Comparison of ENCODE assay signal across 20 cellular contexts in genomic region chr3:139460096-139460495, GRCh38. TPM values are rescaled to one million over a fixed set of nuclear protein-coding genes. Genes with fewer than 3 reads are reported as not detected.
A peak's percentile ranks its signal among the peaks of the same experiment; 100 is the strongest.
DNase-seq lines count a peak whose midpoint lies in the region; FAIRE-seq and TF ChIP-seq lines count a peak whose summit lies in the region.
"Had no signal": no experiment of that assay in that cellular context is flagged by ENCODE, and none has a peak within 500 bp of the region (broad histone marks: within the 10 kb centered on the region; RNA-seq: fewer than 3 reads in every experiment).

No MANE protein-coding gene starts in this region.

- H3K27ac Mint-ChIP-seq in nephron = peak overlapping the region in 2 of 3 experiments; percentile 6 to 75
- H3K27ac Mint-ChIP-seq: CD4-positive, CD25-positive, alpha-beta regulatory T cell had no signal

- H3K9me3 ChIP-seq in BLaER1 treated with 17β-estradiol and CSF1 and Interleukin-3, amounts not matched to agents 10 nM and 100 nM (replicated peaks in 1 of 11) = no peaks in the 10 kb centered on the region
- H3K9me3 ChIP-seq in small intestine (ENCODE audit: control insufficient read depth, low read depth) = no peaks in the 10 kb centered on the region
- H3K9me3 ChIP-seq: A549, HAP-1 had no signal

- CTCF ChIA-PET in RWPE1 (lab: Yijun Ruan, JAX) = no interaction called here

- peak; percentile 13 for DNase-seq in fibroblast of mammary gland (ENCODE audit: low read depth)
- DNase-seq in small intestine = peak; percentile 1
- DNase-seq in mesenteric fat pad (ENCODE audit: low spot score) = no peak
- no peak for DNase-seq in DMS53 (lab: John Stamatoyannopoulos, UW)
- no peak for DNase-seq in RWPE1 (ENCODE audit: low spot score)
- DNase-seq: Calu3; CD4-positive, CD25-positive, alpha-beta regulatory T cell; DMS79 treated with DMSO at 0.1 percent for 48 hours; EL; GOT3 had no signal

- H3K27ac ChIP-seq in BLaER1 treated with 17β-estradiol and CSF1 and Interleukin-3, amounts not matched to agents 10 nM and 100 nM = no peak overlapping the region
- H3K27ac ChIP-seq in small intestine (ENCODE audit: low read depth in 1 of 2, low read length in 1 of 2) = peak overlapping the region in 1 of 2 donors; percentile 52
- no peak overlapping the region for H3K27ac ChIP-seq in RWPE1
- H3K27ac ChIP-seq: A549 had no signal

- H3K36me3 ChIP-seq in BLaER1 treated with 17β-estradiol and CSF1 and Interleukin-3, amounts not matched to agents 10 nM and 100 nM = no peaks in the 10 kb centered on the region
- peaks cover 0 to 23% of the 10 kb centered on the region in 2 donors for H3K36me3 ChIP-seq in small intestine (ENCODE audit: control insufficient read depth in 2 of 2, insufficient read depth in 2 of 2, low read length in 2 of 2)
- H3K36me3 ChIP-seq: HAP-1 had no signal

- H3K27me3 ChIP-seq in BLaER1 treated with 17β-estradiol and CSF1 and Interleukin-3, amounts not matched to agents 10 nM and 100 nM = no peaks in the 10 kb centered on the region
- no peaks in the 10 kb centered on the region for H3K27me3 ChIP-seq in small intestine (ENCODE audit: control insufficient read depth in 2 of 2, insufficient read depth in 2 of 2, low read length in 2 of 2)

- H3K4me1 Mint-ChIP-seq in nephron = peaks cover 18% of the 10 kb centered on the region
- H3K4me1 Mint-ChIP-seq: CD4-positive, CD25-positive, alpha-beta regulatory T cell had no signal

- no peaks in the 10 kb centered on the region for H3K27me3 Mint-ChIP-seq in nephron (ENCODE audit: low read depth)
- H3K27me3 Mint-ChIP-seq: CD4-positive, CD25-positive, alpha-beta regulatory T cell had no signal

- no peak overlapping the region for H3K4me3 ChIP-seq in BLaER1 treated with 17β-estradiol and CSF1 and Interleukin-3, amounts not matched to agents 10 nM and 100 nM
- H3K4me3 ChIP-seq in fibroblast of mammary gland (ENCODE audit: control insufficient read depth, low read depth, low read length) (no peak overlapping the region), small intestine (ENCODE audit: low read depth in 1 of 2, low read length in 2 of 2) (no peak overlapping the region)
- H3K4me3 ChIP-seq: A549, HAP-1 had no signal

- no peaks in the 10 kb centered on the region for H4K20me1 ChIP-seq in BLaER1 treated with 17β-estradiol and CSF1 and Interleukin-3, amounts not matched to agents 10 nM and 100 nM

- POLR2A ChIA-PET in RWPE1 (lab: Yijun Ruan, JAX; ENCODE audit: low non-redundant PET) = no interaction called here

- H3K4me3 Mint-ChIP-seq in nephron = no peak overlapping the region
- H3K4me3 Mint-ChIP-seq: CD4-positive, CD25-positive, alpha-beta regulatory T cell had no signal

- FAIRE-seq in small intestine (lab: Jason Lieb, UNC) = no peak
- FAIRE-seq: A549, G401.6, GM12891, HepG2, HTR-8/SVneo had no signal

- peaks cover 0 to 9% (median 7%) of the 10 kb centered on the region in 10 experiments; a peak in 14 of 20 replicates for H3K4me1 ChIP-seq in BLaER1 treated with 17β-estradiol and CSF1 and Interleukin-3, amounts not matched to agents 10 nM and 100 nM
- peaks cover 0 to 5% of the 10 kb centered on the region in 2 donors for H3K4me1 ChIP-seq in small intestine (ENCODE audit: control insufficient read depth in 2 of 2, insufficient read depth in 1 of 2, low read depth in 1 of 2, low read length in 1 of 2)
- H3K4me1 ChIP-seq: A549 had no signal

- H3K4me2 ChIP-seq in BLaER1 treated with 17β-estradiol and CSF1 and Interleukin-3, amounts not matched to agents 10 nM and 100 nM = peak overlapping the region in 7 of 11 experiments; percentile 3 to 56 (median 37); a peak in 7 of 22 replicates
- H3K4me2 ChIP-seq: A549 had no signal

- H3K36me3 Mint-ChIP-seq in nephron (ENCODE audit: low read depth) = no peaks in the 10 kb centered on the region
- H3K36me3 Mint-ChIP-seq: CD4-positive, CD25-positive, alpha-beta regulatory T cell had no signal

- no peak for TF ChIP-seq CTCF in fibroblast of mammary gland (conservative IDR thresholded peaks at IDR 0.05; ENCODE audit: control insufficient read depth, insufficient read depth, low read depth, low read length)
- TF ChIP-seq CTCF in nephron (IDR thresholded peaks at IDR 0.05; ENCODE audit: unreplicated experiment in 3 of 3) = no peak
- TF ChIP-seq CTCF in RWPE1 (conservative IDR thresholded peaks at IDR 0.05; ENCODE audit: low read depth) = no peak

- no peak overlapping the region for H3K9ac ChIP-seq in BLaER1 treated with 17β-estradiol and CSF1 and Interleukin-3, amounts not matched to agents 10 nM and 100 nM

- H3K9me3 Mint-ChIP-seq in nephron = no peaks in the 10 kb centered on the region
- H3K9me3 Mint-ChIP-seq: CD4-positive, CD25-positive, alpha-beta regulatory T cell had no signal

RNA-seq across cellular contexts. Expression of gene RBP2, which starts 16.2 kb away (rescaled TPM):
- over 10,000 TPM in 1 of 3 donors, 1,000 to 10,000 TPM in 2; 1,676 to 12,637 (median 5,876) TPM for polyA plus RNA-seq in small intestine
- total RNA-seq in mesenteric fat pad = 5.3 TPM
- total RNA-seq: Calu3; CD4-positive, CD25-positive, alpha-beta regulatory T cell had no signal
- polyA plus RNA-seq: A549; AG04450; BJ; CD4-positive, CD25-positive, alpha-beta regulatory T cell had no signal

Comparison
In these comparisons a context has a peak if more than half of its experiments do, and no peak if none do; other contexts are left out.
1. DNase-seq: peak in fibroblast of mammary gland (single experiment) and small intestine (single experiment); none in mesenteric fat pad (single experiment), DMS53 (single experiment) and RWPE1 (single experiment).